ENCODE assay signal across 1 cellular context in genomic region chr4:122712782-122713181, GRCh38.
TF ChIP-seq lines count a peak whose summit lies in the region.

No MANE protein-coding gene starts in this region.

TF ChIP-seq in SK-N-SH, 30 proteins besides CTCF, POLR2A, EP300 and RAD21 (continued from another document):
- TF ChIP-seq REST (IDR thresholded peaks at IDR 0.05; ENCODE audit: low read depth, low read length) (no peak), MXI1 (IDR thresholded peaks at IDR 0.05; ENCODE audit: low read depth, low read length) (no peak), GABPA (IDR thresholded peaks at IDR 0.05; ENCODE audit: low read depth) (no peak), RCOR1 (IDR thresholded peaks at IDR 0.05; ENCODE audit: low read length) (no peak), NRF1 (IDR thresholded peaks at IDR 0.05; ENCODE audit: low read depth, low read length) (no peak), GATA2 (CRISPR knock-in tag; IDR thresholded peaks at IDR 0.05) (no peak), RXRA (IDR thresholded peaks at IDR 0.05; ENCODE audit: borderline replicate concordance, low read depth) (no peak), TCF12 (IDR thresholded peaks at IDR 0.05) (peak; percentile 59; the same call in 1 of the 2 replicates), NFIC (IDR thresholded peaks at IDR 0.05; ENCODE audit: borderline replicate concordance) (0 out of 2 replicates have a peak, but pooled peaks have one; percentile 5), CHD2 (IDR thresholded peaks at IDR 0.05; ENCODE audit: low read length, partially characterized antibody) (no peak), FOSL2 (IDR thresholded peaks at IDR 0.05; ENCODE audit: borderline replicate concordance, low read depth) (peak; percentile 65; the same call in 1 of the 2 replicates), SMC3 (IDR thresholded peaks at IDR 0.05; ENCODE audit: low read depth, low read length) (no peak), MEF2A (IDR thresholded peaks at IDR 0.05; ENCODE audit: borderline replicate concordance, low read depth) (no peak), JUND (IDR thresholded peaks at IDR 0.05) (peak; percentile 47; the same call in 1 of the 2 replicates), PBX3 (IDR thresholded peaks at IDR 0.05) (peak; percentile 91), USF2 (IDR thresholded peaks at IDR 0.05; ENCODE audit: borderline replicate concordance, low read depth, low read length) (no peak)
- TF ChIP-seq, protein P1, sequence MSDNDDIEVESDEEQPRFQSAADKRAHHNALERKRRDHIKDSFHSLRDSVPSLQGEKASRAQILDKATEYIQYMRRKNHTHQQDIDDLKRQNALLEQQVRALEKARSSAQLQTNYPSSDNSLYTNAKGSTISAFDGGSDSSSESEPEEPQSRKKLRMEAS (IDR thresholded peaks at IDR 0.05; ENCODE audit: low read depth), result no peak
- TF ChIP-seq, protein P2, sequence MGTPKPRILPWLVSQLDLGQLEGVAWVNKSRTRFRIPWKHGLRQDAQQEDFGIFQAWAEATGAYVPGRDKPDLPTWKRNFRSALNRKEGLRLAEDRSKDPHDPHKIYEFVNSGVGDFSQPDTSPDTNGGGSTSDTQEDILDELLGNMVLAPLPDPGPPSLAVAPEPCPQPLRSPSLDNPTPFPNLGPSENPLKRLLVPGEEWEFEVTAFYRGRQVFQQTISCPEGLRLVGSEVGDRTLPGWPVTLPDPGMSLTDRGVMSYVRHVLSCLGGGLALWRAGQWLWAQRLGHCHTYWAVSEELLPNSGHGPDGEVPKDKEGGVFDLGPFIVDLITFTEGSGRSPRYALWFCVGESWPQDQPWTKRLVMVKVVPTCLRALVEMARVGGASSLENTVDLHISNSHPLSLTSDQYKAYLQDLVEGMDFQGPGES (IDR thresholded peaks at IDR 0.05; ENCODE audit: low read depth, low read length), result no peak
